29 cellular contexts compared by ENCODE assay signal in genomic region chr16:10753670-10754069, GRCh38. TPM values are rescaled to one million over a fixed set of nuclear protein-coding genes. Genes with fewer than 3 reads are reported as not detected.
A peak's percentile ranks its signal among the peaks of the same experiment; 100 is the strongest.
DNase-seq lines count a peak whose midpoint lies in the region; ATAC-seq and TF ChIP-seq lines count a peak whose summit lies in the region.
"Had no signal": no experiment of that assay in that cellular context is flagged by ENCODE, and none has a peak within 500 bp of the region (broad histone marks: within the 10 kb centered on the region; RNA-seq: fewer than 3 reads in every experiment).

No MANE protein-coding gene starts in this region.

- peak overlapping the region; percentile 88 to 99 (median 95) for H3K4me2 ChIP-seq in BLaER1 treated with 17β-estradiol and CSF1 and Interleukin-3, amounts not matched to agents 10 nM and 100 nM
- H3K4me2 ChIP-seq in PC-9: no peak overlapping the region

- peaks cover 81 to 96% (median 87%) of the 10 kb centered on the region in 10 experiments for H3K4me1 ChIP-seq in BLaER1 treated with 17β-estradiol and CSF1 and Interleukin-3, amounts not matched to agents 10 nM and 100 nM
- peaks cover 13% of the 10 kb centered on the region for H3K4me1 ChIP-seq in PC-9 (replicated peaks; ENCODE audit: insufficient read depth)
- H3K4me1 ChIP-seq: sigmoid colon, SJCRH30 had no signal

- peak overlapping the region; percentile 40 to 68 (median 62); a peak in 21 of 22 replicates for H3K9ac ChIP-seq in BLaER1 treated with 17β-estradiol and CSF1 and Interleukin-3, amounts not matched to agents 10 nM and 100 nM

- H2AFZ ChIP-seq in PC-9: no peak overlapping the region

- peak overlapping the region; percentile 56 to 90 (median 72); a peak in 21 of 22 replicates for H3K27ac ChIP-seq in BLaER1 treated with 17β-estradiol and CSF1 and Interleukin-3, amounts not matched to agents 10 nM and 100 nM
- peak overlapping the region; percentile 24; the same call in 1 of the 2 replicates for H3K27ac ChIP-seq in WERI-Rb-1
- H3K27ac ChIP-seq in PC-9: no peak overlapping the region
- H3K27ac ChIP-seq: cardiac muscle cell, SJCRH30, VCaP had no signal

- POLR2A ChIA-PET in PC-9 (lab: Charles Lee; ENCODE audit: unreplicated experiment): no interaction called here

- H3K9me3 ChIP-seq in BLaER1 treated with 17β-estradiol and CSF1 and Interleukin-3, amounts not matched to agents 10 nM and 100 nM (replicated peaks in 1 of 11): no peaks in the 10 kb centered on the region
- H3K9me3 ChIP-seq in WERI-Rb-1 (ENCODE audit: severe bottlenecking) (no peaks in the 10 kb centered on the region), PC-9 (ENCODE audit: insufficient read depth, low read depth) (no peaks in the 10 kb centered on the region)
- H3K9me3 ChIP-seq: left lung, sigmoid colon, SJCRH30 had no signal

- H3K9me2 ChIP-seq in PC-9 (ENCODE audit: insufficient read depth): no peaks in the 10 kb centered on the region

- intact Hi-C loops in PC-9 (cut with micrococcal nuclease; ENCODE audit: unreplicated experiment): loop anchor here (10.0 kb wide), 1 partner anchor 71 kb away; no protein-coding TSS in a partner anchor

- peaks cover 28 to 84% (median 57%) of the 10 kb centered on the region in 11 experiments for H3K36me3 ChIP-seq in BLaER1 treated with 17β-estradiol and CSF1 and Interleukin-3, amounts not matched to agents 10 nM and 100 nM
- H3K36me3 ChIP-seq in WERI-Rb-1: peaks cover 35% of the 10 kb centered on the region
- no peaks in the 10 kb centered on the region for H3K36me3 ChIP-seq in PC-9 (ENCODE audit: low read depth)

- ATAC-seq in naive B cell (ENCODE audit: low read depth in 2 of 2) (no peak), HG02884 (IDR thresholded peaks at IDR 0.05; ENCODE audit: unreplicated experiment) (no peak)

- H3K4me3 Mint-ChIP-seq in naive B cell (peak overlapping the region in 7 of 8 donors; percentile 63 to 90 (median 85)), nephron progenitor cell (no peak overlapping the region)
- H3K4me3 Mint-ChIP-seq: CD4-positive, CD25-positive, alpha-beta regulatory T cell; effector memory CD8-positive, alpha-beta T cell had no signal

- peaks cover 37 to 40% (median 39%) of the 10 kb centered on the region in 3 donors for H3K4me1 Mint-ChIP-seq in naive B cell
- peaks cover 5% of the 10 kb centered on the region for H3K4me1 Mint-ChIP-seq in nephron progenitor cell

- peak overlapping the region in 8 of 10 experiments; percentile 20 to 62 (median 40); a peak in 12 of 20 replicates for H3K4me3 ChIP-seq in BLaER1 treated with 17β-estradiol and CSF1 and Interleukin-3, amounts not matched to agents 10 nM and 100 nM
- H3K4me3 ChIP-seq in GM12875 (ENCODE audit: low read depth, low read length) (peak overlapping the region; percentile 19), WERI-Rb-1 (ENCODE audit: low read depth, low read length) (no peak overlapping the region), PC-9 (no peak overlapping the region)
- H3K4me3 ChIP-seq: cardiac muscle cell, left lung, sigmoid colon, SJCRH30 had no signal

- TF ChIP-seq CTCF in GM12875 (IDR thresholded peaks at IDR 0.05; ENCODE audit: borderline replicate concordance, insufficient read depth, low read depth, low read length) (no peak), WERI-Rb-1 (IDR thresholded peaks at IDR 0.05; ENCODE audit: low read depth, low read length) (no peak), nephron progenitor cell (IDR thresholded peaks at IDR 0.05) (no peak), PC-9 (conservative IDR thresholded peaks at IDR 0.05) (no peak)

- H3K27ac Mint-ChIP-seq in naive B cell (peak overlapping the region; percentile 57 to 97 (median 87)), nephron progenitor cell (no peak overlapping the region)

- H3K79me2 ChIP-seq in PC-9 (ENCODE audit: low read depth): no peaks in the 10 kb centered on the region

- CTCF ChIA-PET in PC-9 (lab: Charles Lee): no interaction called here

- peaks cover 0 to 5% (median 0%) of the 10 kb centered on the region in 11 experiments; a peak in 1 of 22 replicates for H4K20me1 ChIP-seq in BLaER1 treated with 17β-estradiol and CSF1 and Interleukin-3, amounts not matched to agents 10 nM and 100 nM
- H4K20me1 ChIP-seq in PC-9 (ENCODE audit: insufficient read depth): no peaks in the 10 kb centered on the region

- H3F3A ChIP-seq in PC-9 (ENCODE audit: insufficient read depth, low read depth): peaks cover 7% of the 10 kb centered on the region; the same call in 1 of the 2 replicates

- no peaks in the 10 kb centered on the region for H3K27me3 ChIP-seq in BLaER1 treated with 17β-estradiol and CSF1 and Interleukin-3, amounts not matched to agents 10 nM and 100 nM
- H3K27me3 ChIP-seq in WERI-Rb-1 (ENCODE audit: insufficient read depth, low read depth, severe bottlenecking) (no peaks in the 10 kb centered on the region), PC-9 (ENCODE audit: insufficient read depth, low read depth) (no peaks in the 10 kb centered on the region)
- H3K27me3 ChIP-seq: cardiac muscle cell, left lung, sigmoid colon, SJCRH30 had no signal

- no peak for DNase-seq in WERI-Rb-1
- DNase-seq in naive B cell: no peak
- DNase-seq in nephron progenitor cell: no peak
- DNase-seq in NCI-H1694 (lab: John Stamatoyannopoulos, UW): no peak
- no peak for DNase-seq in PC-9
- DNase-seq: activated CD4-positive, alpha-beta T cell treated with anti-CD3 and anti-CD28 coated beads for 48 hours; activated gamma-delta T cell treated with Interleukin-2 at 50 U/mL for 16 hours; CD4-positive, CD25-positive, alpha-beta regulatory T cell; cortex of kidney; effector memory CD8-positive, alpha-beta T cell; sigmoid colon; SJCRH30; stimulated activated CD4-positive, alpha-beta T cell treated with anti-CD3 and anti-CD28 coated beads, Interleukin-4, amount 100 ng/mL, for 4 hours; SW 1271; T-helper 9 cell had no signal

- BruUV-seq in PC-9 (replicated peaks; lab: Mats Ljungman, UMichigan): no TSS peak

- no peaks in the 10 kb centered on the region for H3K27me3 Mint-ChIP-seq in naive B cell
- H3K27me3 Mint-ChIP-seq in nephron progenitor cell (ENCODE audit: low read depth, poor library complexity): peaks cover 5% of the 10 kb centered on the region
- H3K27me3 Mint-ChIP-seq: CD4-positive, CD25-positive, alpha-beta regulatory T cell; effector memory CD8-positive, alpha-beta T cell had no signal

- H3K36me3 Mint-ChIP-seq in naive B cell (peaks cover 10 to 11% of the 10 kb centered on the region in 2 donors), nephron progenitor cell (ENCODE audit: low read depth) (peaks cover 51% of the 10 kb centered on the region)

- H3K9me3 Mint-ChIP-seq in naive B cell: no peaks in the 10 kb centered on the region
- no peaks in the 10 kb centered on the region for H3K9me3 Mint-ChIP-seq in nephron progenitor cell
- H3K9me3 Mint-ChIP-seq: CD4-positive, CD25-positive, alpha-beta regulatory T cell; effector memory CD8-positive, alpha-beta T cell had no signal

RNA-seq across cellular contexts. Expression of gene NUBP1, which starts 10.0 kb away (rescaled TPM):
- polyA plus RNA-seq in naive B cell (ENCODE audit: low read depth in 6 of 6): 10 to 100 TPM; 45.4 to 78.3 (median 63.5) TPM
- 21.0 and 28.9 TPM in 2 replicates for total RNA-seq in PC-9 (2021)

RNA-seq across cellular contexts. Expression of gene TEKT5, which starts 58.9 kb away (rescaled TPM):
- polyA plus RNA-seq in naive B cell (ENCODE audit: low read depth in 6 of 6): under 1 TPM in 2 of 6 donors, not detected in 4; 0.32 to 0.35 TPM
- total RNA-seq in PC-9 (2021): 1.5 TPM in 1 of 2 replicates, not detected in the other
- total RNA-seq: activated CD8-positive, alpha-beta memory T cell treated with anti-CD3 and anti-CD28 coated beads for 36 hours; astrocyte; CD4-positive, CD25-positive, alpha-beta regulatory T cell; Daoy; epithelial cell of proximal tubule; left lung; mesenteric fat pad; pulmonary artery endothelial cell; RPMI7951; temporal lobe had no signal

Comparison
In these comparisons a context has a peak if more than half of its experiments do, and no peak if none do; other contexts are left out.
1. H3K4me3 ChIP-seq: peak in BLaER1 treated with 17β-estradiol and CSF1 and Interleukin-3, amounts not matched to agents 10 nM and 100 nM (8 of 10) and GM12875 (single experiment); none in WERI-Rb-1 (single experiment) and PC-9 (single experiment).